In genomic region chr14:83706555-83706954, GRCh38 we compare ENCODE assay signal across 16 cellular contexts.
DNase-seq lines count a peak whose midpoint lies in the region; ATAC-seq and TF ChIP-seq lines count a peak whose summit lies in the region.
"Had no signal": no experiment of that assay in that cellular context is flagged by ENCODE, and none has a peak within 500 bp of the region (broad histone marks: within the 10 kb centered on the region; RNA-seq: fewer than 3 reads in every experiment).

No MANE protein-coding gene starts in this region.

- DNase-seq in AG04450 (ENCODE audit: low read depth, low spot score) (peak; percentile 7), adipocyte (ENCODE audit: low read depth) (peak; percentile 45), islet precursor cell (peak; percentile 65), HuH-7.5 (ENCODE audit: low spot score) (no peak), HEK293T (ENCODE audit: extremely low spot score) (no peak), SW480 (ENCODE audit: low spot score) (no peak)
- DNase-seq: activated CD4-positive, alpha-beta T cell treated with anti-CD3 and anti-CD28 coated beads, Interleukin-2, amount 50 U/mL, for 4 hours; AML-193; heart right ventricle; NCI-H1436; T-helper 17 cell; uterus had no signal

- H3K27ac ChIP-seq in AG04450 (ENCODE audit: low read depth, low read length): no peak overlapping the region
- peak overlapping the region; percentile 44; the same call in 1 of the 2 replicates for H3K27ac ChIP-seq in HUES64 (ENCODE audit: low read depth, low read length)
- H3K27ac ChIP-seq: heart right ventricle, PC-9, uterus had no signal

- WGBS in HUES64: 38% methylated on average over 1 of the region's 1 CpG

- H3K9ac ChIP-seq in HUES64 (ENCODE audit: low read depth, low read length) (no peak overlapping the region), adipocyte (ENCODE audit: low read length) (no peak overlapping the region)

- CTCF ChIA-PET in AG04450 (lab: Charles Lee) (no interaction called here), HEK293T (lab: Yijun Ruan, JAX) (no interaction called here)

- H3K4me3 ChIP-seq in AG04450 (ENCODE audit: low read depth, low read length): no peak overlapping the region
- no peak overlapping the region for H3K4me3 ChIP-seq in HUES64 (ENCODE audit: low read length)
- no peak overlapping the region for H3K4me3 ChIP-seq in adipocyte (ENCODE audit: low read length)
- H3K4me3 ChIP-seq: heart right ventricle, PC-9, uterus had no signal

- no peak for TF ChIP-seq CTCF in AG04450 (IDR thresholded peaks at IDR 0.05; ENCODE audit: low read depth, low read length)

- ATAC-seq in activated CD4-positive, CD25-positive, alpha-beta regulatory T cell treated with anti-CD3 and anti-CD28 coated beads, Interleukin-2, amount 50 U/mL, for 24 hours: no peak
- ATAC-seq: heart right ventricle; stimulated activated effector memory CD8-positive, alpha-beta T cell treated with anti-CD3 and anti-CD28 coated beads, Interleukin-12 subunit alpha, Interleukin-12 subunit beta, amount 100 ng/mL, for 72 hours; T-helper 17 cell had no signal

- POLR2A ChIA-PET in AG04450 (lab: Yijun Ruan, JAX): no interaction called here
- POLR2A ChIA-PET in HEK293T (lab: Yijun Ruan, JAX): no interaction called here

- H3K36me3 ChIP-seq in HUES64 (ENCODE audit: insufficient read depth, low read length) (no peaks in the 10 kb centered on the region), adipocyte (ENCODE audit: control insufficient read depth, insufficient read depth, low read length, severe bottlenecking) (no peaks in the 10 kb centered on the region)
- H3K36me3 ChIP-seq: heart right ventricle, uterus had no signal

- no peaks in the 10 kb centered on the region for H3K9me3 ChIP-seq in AG04450 (ENCODE audit: control insufficient read depth, insufficient read depth, low read length)
- no peaks in the 10 kb centered on the region for H3K9me3 ChIP-seq in HUES64 (ENCODE audit: insufficient read depth, low read depth, low read length)
- H3K9me3 ChIP-seq in adipocyte (ENCODE audit: control insufficient read depth, low read length): no peaks in the 10 kb centered on the region
- H3K9me3 ChIP-seq: uterus had no signal

- H3K27me3 ChIP-seq in AG04450 (ENCODE audit: control insufficient read depth, insufficient read depth, low read length): no peaks in the 10 kb centered on the region
- H3K27me3 ChIP-seq in HUES64 (ENCODE audit: insufficient read depth, low read length): no peaks in the 10 kb centered on the region
- no peaks in the 10 kb centered on the region for H3K27me3 ChIP-seq in adipocyte (replicated peaks; ENCODE audit: control insufficient read depth, insufficient read depth, low read length)
- H3K27me3 ChIP-seq: heart right ventricle, uterus had no signal

- H3K4me1 ChIP-seq in HUES64 (ENCODE audit: insufficient read depth, low read length) (peaks cover 29% of the 10 kb centered on the region), adipocyte (ENCODE audit: control insufficient read depth, insufficient read depth, low read length) (no peaks in the 10 kb centered on the region)
- H3K4me1 ChIP-seq: heart right ventricle, uterus had no signal

TF ChIP-seq in HEK293T, 16 proteins besides CTCF, POLR2A, EP300 and RAD21:
- TF ChIP-seq SUZ12 (IDR thresholded peaks at IDR 0.05): no peak
- TF ChIP-seq LEF1 (IDR thresholded peaks at IDR 0.05; ENCODE audit: borderline replicate concordance): no peak
- no peak for TF ChIP-seq L3MBTL2 (conservative IDR thresholded peaks at IDR 0.05)
- TF ChIP-seq SP1 (IDR thresholded peaks at IDR 0.05): no peak
- no peak for TF ChIP-seq FOXK2 (IDR thresholded peaks at IDR 0.05)
- no peak for TF ChIP-seq FOXM1 (IDR thresholded peaks at IDR 0.05; ENCODE audit: borderline replicate concordance)
- no peak for TF ChIP-seq NFRKB (IDR thresholded peaks at IDR 0.05)

Comparison
In these comparisons a context has a peak if more than half of its experiments do, and no peak if none do; other contexts are left out.
1. DNase-seq: peak in AG04450 (single experiment), adipocyte (single experiment) and islet precursor cell (single experiment); none in HuH-7.5 (single experiment), HEK293T (single experiment) and SW480 (single experiment).